ENCODE assay signal across 8 cellular contexts in genomic region chr14:104826197-104826857, GRCh38. TPM values are rescaled to one million over a fixed set of nuclear protein-coding genes. Genes with fewer than 3 reads are reported as not detected.
DNase-seq lines count a peak whose midpoint lies in the region; ATAC-seq and TF ChIP-seq lines count a peak whose summit lies in the region.

No MANE protein-coding gene starts in this region.

- H3K4me3 ChIP-seq in SJCRH30 (peak overlapping the region; percentile 52), gastroesophageal sphincter (peak overlapping the region; percentile 45 to 56), neutrophil (ENCODE audit: low read depth in 1 of 2, low read length in 1 of 2) (peak overlapping the region; percentile 55 to 69)

- no peaks in the 10 kb centered on the region for H3K27me3 ChIP-seq in SJCRH30
- H3K27me3 ChIP-seq in gastroesophageal sphincter = peaks cover 5% of the 10 kb centered on the region
- peaks cover 60% of the 10 kb centered on the region for H3K27me3 ChIP-seq in neutrophil

- TF ChIP-seq CTCF in LNCAP (IDR thresholded peaks at IDR 0.05) (peak; percentile 82), gastroesophageal sphincter (IDR thresholded peaks at IDR 0.05) (peak in 3 of 4 experiments; percentile 80 to 94 (median 86)), neutrophil (IDR thresholded peaks at IDR 0.05) (peak; percentile 98)

- 3% methylated on average over 4 of the region's 54 CpGs; no CpG with 5 or more reads in 1 of the 2 donors for WGBS in gastroesophageal sphincter (ENCODE audit: low coverage in 1 of 2), 2 donors

- TF ChIP-seq POLR2A in gastroesophageal sphincter (IDR thresholded peaks at IDR 0.05) = no peak

- H3K4me1 ChIP-seq in SJCRH30 = no peaks in the 10 kb centered on the region
- H3K4me1 ChIP-seq in gastroesophageal sphincter = peaks cover 0 to 25% (median 13%) of the 10 kb centered on the region in 3 donors
- H3K4me1 ChIP-seq in neutrophil (ENCODE audit: control insufficient read depth in 1 of 2, insufficient read depth in 1 of 2, low read depth in 1 of 2, low read length in 1 of 2) = peaks cover 18 to 24% of the 10 kb centered on the region in 2 experiments

- H3K27ac ChIP-seq in SJCRH30 (peak overlapping the region; percentile 14; the same call in 1 of the 2 replicates), gastroesophageal sphincter (peak overlapping the region in 2 of 4 donors; percentile 48 to 72), neutrophil (peak overlapping the region; percentile 8), substantia nigra (ENCODE audit: low read depth, low read length, poor library complexity, severe bottlenecking) (no peak overlapping the region)

- H3K9me3 ChIP-seq in SJCRH30 (replicated peaks) = no peaks in the 10 kb centered on the region
- no peaks in the 10 kb centered on the region for H3K9me3 ChIP-seq in gastroesophageal sphincter
- H3K9me3 ChIP-seq in neutrophil = no peaks in the 10 kb centered on the region

- ATAC-seq in GM21528 (IDR thresholded peaks at IDR 0.05; ENCODE audit: low FRiP score, unreplicated experiment) (peak; percentile 65), gastroesophageal sphincter (peak; percentile 92)

- H3K36me3 ChIP-seq in SJCRH30 (no peaks in the 10 kb centered on the region), gastroesophageal sphincter (no peaks in the 10 kb centered on the region), neutrophil (no peaks in the 10 kb centered on the region)

- no peak for TF ChIP-seq EP300 in gastroesophageal sphincter (IDR thresholded peaks at IDR 0.05)

- peak; percentile 97 for DNase-seq in COLO829 (ENCODE audit: low spot score)
- peak; percentile 92 for DNase-seq in SJCRH30
- peak; percentile 95 for DNase-seq in activated gamma-delta T cell treated with Interleukin-2 at 50 U/mL for 16 hours
- peak; percentile 15 to 96 (median 81) for DNase-seq in substantia nigra (lab: John Stamatoyannopoulos, UW)

RNA-seq across cellular contexts. Expression of gene ZBTB42, which starts 25.4 kb away (rescaled TPM):
- total RNA-seq in SJCRH30 (2014; rRNA removed; shearing (Covaris generic)) = 0.38 and 0.48 TPM in 2 replicates
- total RNA-seq in gastroesophageal sphincter = 1 to 10 TPM; 2.0 to 4.8 (median 3.2) TPM

RNA-seq across cellular contexts. Expression of gene AKT1, which starts 30.8 kb away (rescaled TPM):
- 160 and 164 TPM in 2 replicates for total RNA-seq in SJCRH30 (2014; rRNA removed; shearing (Covaris generic))
- 100 to 1,000 TPM; 134 to 283 (median 143) TPM for total RNA-seq in gastroesophageal sphincter

RNA-seq across cellular contexts. Expression of gene CEP170B, which starts 38.7 kb away (rescaled TPM):
- 0.08 and 0.12 TPM in 2 replicates for total RNA-seq in SJCRH30 (2014; rRNA removed; shearing (Covaris generic))
- total RNA-seq in gastroesophageal sphincter = 10 to 100 TPM; 18.7 to 64.7 (median 25.5) TPM

Comparison
In these comparisons a context has a peak if more than half of its experiments do, and no peak if none do; other contexts are left out.
1. RNA of gene CEP170B, which starts 38.7 kb away (total RNA-seq): 18.7 to 64.7 TPM in gastroesophageal sphincter; 0.08 to 0.12 TPM in SJCRH30; every median in the first group is over 10 times any median in the second.
2. Peak in every context shown above with its lines, with median percentiles within 50 percentile points of each other: DNase-seq, CTCF ChIP-seq and H3K4me3 ChIP-seq.